8 cellular contexts compared by ENCODE assay signal in the genomic region with DNA sequence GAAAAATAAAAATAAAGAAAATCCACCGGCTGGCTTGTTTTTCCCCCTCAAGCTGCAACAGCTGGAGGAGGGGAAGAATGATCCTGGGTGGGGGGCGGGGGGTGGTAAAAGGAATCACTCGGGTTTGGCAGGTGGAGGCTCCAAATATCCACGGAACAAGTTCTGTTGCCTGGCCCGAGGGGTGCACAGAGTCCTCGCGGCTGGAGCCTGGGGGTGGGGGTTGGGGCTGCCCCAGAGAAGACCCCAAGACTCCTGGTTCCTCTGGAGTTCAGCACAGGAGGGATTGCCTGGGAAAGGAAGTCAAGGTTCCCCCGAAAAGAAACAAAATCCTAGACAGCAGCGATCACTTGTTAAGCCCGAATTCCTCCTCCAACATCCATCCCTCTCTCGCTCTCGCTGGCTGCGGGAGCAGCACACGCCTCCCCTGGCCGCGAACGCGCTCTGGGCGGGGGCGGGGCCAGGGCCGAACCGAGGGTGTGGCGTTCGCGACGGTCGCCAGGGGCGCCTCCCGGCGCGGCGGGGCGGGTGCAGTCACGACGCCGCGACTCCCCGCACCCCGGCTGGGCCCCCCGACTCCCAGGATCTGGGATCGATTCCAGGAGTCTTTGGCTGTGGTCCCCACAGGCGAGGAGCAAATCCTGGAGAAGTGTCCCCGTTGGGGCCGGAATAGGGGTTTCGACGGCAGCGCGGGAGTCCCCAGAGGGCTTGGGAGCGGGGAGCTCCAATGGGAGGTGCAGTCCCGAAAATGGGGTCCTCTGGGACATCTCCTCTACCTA. TPM values are rescaled to one million over a fixed set of nuclear protein-coding genes. Genes with fewer than 3 reads are reported as not detected.
DNase-seq lines count a peak whose midpoint lies in the region; ATAC-seq and TF ChIP-seq lines count a peak whose summit lies in the region.

TSS of gene KCNA4 (minus strand) at position 443 of the 776 bp plus-strand sequence. CDS start 4,352 bp downstream, outside the sequence.

- peak within 1 kb of the TSS; percentile 31; the same call in 1 of the 2 replicates for H3K9ac ChIP-seq in KMS-11

- H3K27me3 ChIP-seq in KMS-11 (ENCODE audit: insufficient read depth, low read depth): no peaks in the 10 kb centered on the region

- H3K4me2 ChIP-seq in KMS-11: peak within 1 kb of the TSS; percentile 89

- no peaks in the 10 kb centered on the region for H3K79me2 ChIP-seq in KMS-11 (ENCODE audit: insufficient read depth, low read depth)

- H2AFZ ChIP-seq in KMS-11 (ENCODE audit: low read depth): peak within 1 kb of the TSS; percentile 83

- no peaks in the 10 kb centered on the region for H4K20me1 ChIP-seq in KMS-11 (ENCODE audit: insufficient read depth)

- TF ChIP-seq CTCF in KMS-11 (conservative IDR thresholded peaks at IDR 0.05; ENCODE audit: low read depth, low read length): peak; percentile 44

- H3K36me3 ChIP-seq in KMS-11 (ENCODE audit: insufficient read depth): no peaks in the 10 kb centered on the region

- peaks cover 2% of the 10 kb centered on the region for H3K9me3 ChIP-seq in iPS-18c (ENCODE audit: control insufficient read depth, insufficient read depth, low read length)

- peak; percentile 24 for DNase-seq in activated naive CD8-positive, alpha-beta T cell treated with anti-CD3 and anti-CD28 coated beads for 36 hours
- no peak for DNase-seq in stimulated activated naive CD8-positive, alpha-beta T cell treated with anti-CD3 and anti-CD28 coated beads, Interleukin-15, amount 100 ng/mL, for 72 hours
- DNase-seq in glomerular visceral epithelial cell (ENCODE audit: extremely low spot score): no peak
- DNase-seq in DMS153 (lab: John Stamatoyannopoulos, UW): no peak
- DNase-seq in KG1 (lab: John Stamatoyannopoulos, UW): no peak

- H3K4me1 Mint-ChIP-seq in activated naive CD8-positive, alpha-beta T cell treated with anti-CD3 and anti-CD28 coated beads for 36 hours: no peaks in the 10 kb centered on the region
- H3K4me1 Mint-ChIP-seq in stimulated activated naive CD8-positive, alpha-beta T cell treated with anti-CD3 and anti-CD28 coated beads, Interleukin-15, amount 100 ng/mL, for 72 hours: no peaks in the 10 kb centered on the region

- H3K4me1 ChIP-seq in KMS-11 (ENCODE audit: low read depth, poor library complexity, severe bottlenecking): no peaks in the 10 kb centered on the region

- H3K9me3 Mint-ChIP-seq in activated naive CD8-positive, alpha-beta T cell treated with anti-CD3 and anti-CD28 coated beads for 36 hours: peaks cover 2% of the 10 kb centered on the region
- peaks cover 6 to 15% of the 10 kb centered on the region in 2 donors for H3K9me3 Mint-ChIP-seq in stimulated activated naive CD8-positive, alpha-beta T cell treated with anti-CD3 and anti-CD28 coated beads, Interleukin-15, amount 100 ng/mL, for 72 hours

- H3K27ac ChIP-seq in KMS-11: no peak within 1 kb of the TSS

- peaks cover 33% of the 10 kb centered on the region for H3K27me3 Mint-ChIP-seq in activated naive CD8-positive, alpha-beta T cell treated with anti-CD3 and anti-CD28 coated beads for 36 hours
- H3K27me3 Mint-ChIP-seq in stimulated activated naive CD8-positive, alpha-beta T cell treated with anti-CD3 and anti-CD28 coated beads, Interleukin-15, amount 100 ng/mL, for 72 hours: peaks cover 37% of the 10 kb centered on the region

- no peak within 1 kb of the TSS for H3K4me3 Mint-ChIP-seq in activated naive CD8-positive, alpha-beta T cell treated with anti-CD3 and anti-CD28 coated beads for 36 hours
- peak within 1 kb of the TSS in 1 of 2 donors; percentile 19 for H3K4me3 Mint-ChIP-seq in stimulated activated naive CD8-positive, alpha-beta T cell treated with anti-CD3 and anti-CD28 coated beads, Interleukin-15, amount 100 ng/mL, for 72 hours

- no peaks in the 10 kb centered on the region for H3K36me3 Mint-ChIP-seq in activated naive CD8-positive, alpha-beta T cell treated with anti-CD3 and anti-CD28 coated beads for 36 hours

- H3K4me3 ChIP-seq in KMS-11 (IDR thresholded peaks at IDR 0.05; ENCODE audit: insufficient read depth, low read depth, low read length) (no peak within 1 kb of the TSS), iPS-18c (ENCODE audit: insufficient read depth, low read depth, low read length) (peak within 1 kb of the TSS; percentile 47)

- no peak within 1 kb of the TSS for H3K27ac Mint-ChIP-seq in activated naive CD8-positive, alpha-beta T cell treated with anti-CD3 and anti-CD28 coated beads for 36 hours
- no peak within 1 kb of the TSS for H3K27ac Mint-ChIP-seq in stimulated activated naive CD8-positive, alpha-beta T cell treated with anti-CD3 and anti-CD28 coated beads, Interleukin-15, amount 100 ng/mL, for 72 hours

- ATAC-seq in stimulated activated naive CD8-positive, alpha-beta T cell treated with anti-CD3 and anti-CD28 coated beads, Interleukin-15, amount 100 ng/mL, for 72 hours: peak; percentile 40
- no peak for ATAC-seq in HG03469 (IDR thresholded peaks at IDR 0.05; ENCODE audit: unreplicated experiment)

RNA-seq across cellular contexts. Expression of gene KCNA4, which starts in this region (rescaled TPM):
- not detected for total RNA-seq in activated naive CD8-positive, alpha-beta T cell treated with anti-CD3 and anti-CD28 coated beads for 36 hours

Comparison
In these comparisons a context has a peak if more than half of its experiments do, and no peak if none do; other contexts are left out.
1. Peak in DNase-seq in activated naive CD8-positive, alpha-beta T cell treated with anti-CD3 and anti-CD28 coated beads for 36 hours; RNA of the gene not detected or under 1 TPM.